ENCODE assay signal across 1 cellular context in the genomic region with DNA sequence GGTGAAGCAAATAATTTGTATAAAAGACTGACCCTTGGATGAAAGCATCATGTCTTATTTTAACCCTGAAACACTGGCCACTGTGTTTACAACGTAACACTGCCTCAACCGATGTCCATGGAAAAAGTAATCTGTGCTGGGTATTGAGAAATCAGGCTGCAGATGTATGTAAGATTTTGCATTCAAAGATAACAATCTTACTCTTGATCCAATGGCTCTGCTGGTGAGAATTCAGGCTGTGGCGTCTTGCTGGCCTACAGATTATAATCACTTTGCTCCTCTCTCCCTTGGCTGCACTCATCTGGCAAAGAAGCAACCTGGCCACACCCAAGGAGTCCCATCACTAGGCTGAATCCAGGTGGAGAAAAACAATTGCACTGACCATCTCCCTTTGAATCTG.
TF ChIP-seq lines count a peak whose summit lies in the region.

No MANE protein-coding gene starts in this region.

TF ChIP-seq in GM23338, 12 proteins besides CTCF, POLR2A, EP300 and RAD21 (continued from another document):
- no peak for TF ChIP-seq POLR2AphosphoS5 (IDR thresholded peaks at IDR 0.05; ENCODE audit: low read depth)
- TF ChIP-seq JUNB (IDR thresholded peaks at IDR 0.05; ENCODE audit: unreplicated experiment) = no peak
TF ChIP-seq in GM23338: peak in this region for 0.
